ENCODE assay signal across 8 cellular contexts in genomic region chr1:202571719-202572339, GRCh38.
A peak's percentile ranks its signal among the peaks of the same experiment; 100 is the strongest.
DNase-seq lines count a peak whose midpoint lies in the region; ATAC-seq and TF ChIP-seq lines count a peak whose summit lies in the region.

No MANE protein-coding gene starts in this region.

- no peaks in the 10 kb centered on the region for H3K9me3 Mint-ChIP-seq in activated T-helper 1 cell treated with anti-CD3 and anti-CD28 coated beads, Interleukin-12 subunit alpha, Interleukin-12 subunit beta, Interleukin-2, Interleukin-4 antibody, amounts not matched to agents 30 ng/mL and 10 ng/mL and 1 ng/mL, durations not matched to agents 14 hours and 24 hours and 36 hours

- peak; percentile 47 for TF ChIP-seq CTCF in GM12801 (IDR thresholded peaks at IDR 0.05; ENCODE audit: extremely low read depth, insufficient read length)

- DNase-seq in AG20443 (ENCODE audit: low spot score) (peak; percentile 46), NCI-H82 (lab: John Stamatoyannopoulos, UW) (peak; percentile 70), myocyte (ENCODE audit: low read depth) (peak; percentile 60), UCSD-AML1 (lab: John Stamatoyannopoulos, UW; ENCODE audit: unreplicated experiment) (no peak)
- peak; percentile 5 for DNase-seq in central memory CD4-positive, alpha-beta T cell
- no peak for DNase-seq in activated T-helper 1 cell treated with anti-CD3 and anti-CD28 coated beads, Interleukin-12 subunit alpha, Interleukin-12 subunit beta, Interleukin-2, Interleukin-4 antibody, amounts not matched to agents 30 ng/mL and 10 ng/mL and 1 ng/mL, durations not matched to agents 14 hours and 24 hours and 36 hours (ENCODE audit: low spot score)

- no peaks in the 10 kb centered on the region for H3K27me3 Mint-ChIP-seq in activated T-helper 1 cell treated with anti-CD3 and anti-CD28 coated beads, Interleukin-12 subunit alpha, Interleukin-12 subunit beta, Interleukin-2, Interleukin-4 antibody, amounts not matched to agents 30 ng/mL and 10 ng/mL and 1 ng/mL, durations not matched to agents 14 hours and 24 hours and 36 hours (ENCODE audit: insufficient read depth)

- ATAC-seq in GM19035 (IDR thresholded peaks at IDR 0.05; ENCODE audit: unreplicated experiment), result no peak

- H3K4me1 Mint-ChIP-seq in activated T-helper 1 cell treated with anti-CD3 and anti-CD28 coated beads, Interleukin-12 subunit alpha, Interleukin-12 subunit beta, Interleukin-2, Interleukin-4 antibody, amounts not matched to agents 30 ng/mL and 10 ng/mL and 1 ng/mL, durations not matched to agents 14 hours and 24 hours and 36 hours (ENCODE audit: low read depth), result peaks cover 6% of the 10 kb centered on the region

- no peak overlapping the region for H3K27ac Mint-ChIP-seq in activated T-helper 1 cell treated with anti-CD3 and anti-CD28 coated beads, Interleukin-12 subunit alpha, Interleukin-12 subunit beta, Interleukin-2, Interleukin-4 antibody, amounts not matched to agents 30 ng/mL and 10 ng/mL and 1 ng/mL, durations not matched to agents 14 hours and 24 hours and 36 hours

- peaks cover 5% of the 10 kb centered on the region for H3K36me3 Mint-ChIP-seq in activated T-helper 1 cell treated with anti-CD3 and anti-CD28 coated beads, Interleukin-12 subunit alpha, Interleukin-12 subunit beta, Interleukin-2, Interleukin-4 antibody, amounts not matched to agents 30 ng/mL and 10 ng/mL and 1 ng/mL, durations not matched to agents 14 hours and 24 hours and 36 hours (ENCODE audit: low read depth)

- no peak overlapping the region for H3K4me3 Mint-ChIP-seq in activated T-helper 1 cell treated with anti-CD3 and anti-CD28 coated beads, Interleukin-12 subunit alpha, Interleukin-12 subunit beta, Interleukin-2, Interleukin-4 antibody, amounts not matched to agents 30 ng/mL and 10 ng/mL and 1 ng/mL, durations not matched to agents 14 hours and 24 hours and 36 hours

- intact Hi-C loops in activated T-helper 1 cell treated with anti-CD3 and anti-CD28 coated beads, Interleukin-12 subunit alpha, Interleukin-12 subunit beta, Interleukin-2, Interleukin-4 antibody, amounts not matched to agents 30 ng/mL and 10 ng/mL and 1 ng/mL, durations not matched to agents 14 hours and 24 hours and 36 hours (cut with micrococcal nuclease), result loop anchor here (1.0 to 5.0 kb wide), 4 partner anchors 53 to 229 kb away; no protein-coding TSS in a partner anchor

Comparison
In these comparisons a context has a peak if more than half of its experiments do, and no peak if none do; other contexts are left out.
1. DNase-seq: peak in AG20443 (single experiment), NCI-H82 (single experiment), central memory CD4-positive, alpha-beta T cell (single experiment) and myocyte (single experiment); none in activated T-helper 1 cell treated with anti-CD3 and anti-CD28 coated beads, Interleukin-12 subunit alpha, Interleukin-12 subunit beta, Interleukin-2, Interleukin-4 antibody, amounts not matched to agents 30 ng/mL and 10 ng/mL and 1 ng/mL, durations not matched to agents 14 hours and 24 hours and 36 hours (single experiment) and UCSD-AML1 (single experiment).